ENCODE assay signal across 8 cellular contexts in the genomic region with DNA sequence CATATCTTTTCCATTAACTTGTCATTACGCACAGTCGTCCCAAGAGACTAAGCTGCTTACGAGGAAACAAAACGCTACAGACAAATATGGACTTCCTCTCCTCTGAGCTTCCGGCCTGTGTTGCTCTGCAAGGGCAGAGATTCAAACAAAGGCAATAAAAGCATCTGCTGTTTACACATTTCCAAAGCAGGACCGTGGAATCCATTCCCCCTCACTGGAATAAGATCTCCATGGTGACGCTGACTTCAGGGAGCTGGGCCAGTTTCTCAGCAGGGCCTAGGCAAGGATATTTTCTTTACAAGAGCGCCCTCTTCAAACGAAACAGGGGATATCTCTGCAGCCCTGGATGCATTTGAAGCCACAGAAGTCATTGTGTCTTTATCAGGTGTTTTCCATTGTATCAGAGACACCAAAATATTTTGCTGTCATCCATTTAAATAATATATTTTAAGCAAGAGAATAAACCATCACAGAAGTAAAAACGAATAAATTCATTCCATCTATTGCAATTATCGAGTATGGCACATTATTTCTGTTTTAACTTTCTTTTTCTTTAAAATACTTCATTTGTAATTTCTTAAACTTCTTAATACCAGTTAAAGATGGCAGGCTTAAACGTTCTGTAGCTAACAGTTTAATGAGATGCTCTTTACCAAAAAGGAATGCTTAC.
DNase-seq lines count a peak whose midpoint lies in the region; ATAC-seq and TF ChIP-seq lines count a peak whose summit lies in the region.

No MANE protein-coding gene starts in this region.

- no peaks in the 10 kb centered on the region for H3K9me3 ChIP-seq in MG63
- no peaks in the 10 kb centered on the region for H3K9me3 ChIP-seq in RWPE2 (ENCODE audit: severe bottlenecking)
- H3K9me3 ChIP-seq in fibroblast of lung (ENCODE audit: control insufficient read depth, insufficient read depth, low read depth, low read length) = no peaks in the 10 kb centered on the region

- H3K27me3 ChIP-seq in MG63 (no peaks in the 10 kb centered on the region), RWPE2 (ENCODE audit: insufficient read depth, poor library complexity, severe bottlenecking) (no peaks in the 10 kb centered on the region), fibroblast of lung (ENCODE audit: control insufficient read depth, insufficient read depth, low read length) (no peaks in the 10 kb centered on the region)

- peak overlapping the region; percentile 64 to 88 (median 71) for H3K27ac Mint-ChIP-seq in nephron

- H3K4me3 Mint-ChIP-seq in nephron = peak overlapping the region; percentile 22 to 63 (median 44)

- no peaks in the 10 kb centered on the region for H3K9me3 Mint-ChIP-seq in nephron

- no peak overlapping the region for H2AFZ ChIP-seq in fibroblast of lung (ENCODE audit: low read length)

- H3K27ac ChIP-seq in RWPE2 (ENCODE audit: poor library complexity, severe bottlenecking) (no peak overlapping the region), fibroblast of lung (ENCODE audit: insufficient read depth, low read length) (no peak overlapping the region)

- peak; percentile 72 for ATAC-seq in RWPE2 (ENCODE audit: low read depth)
- no peak for ATAC-seq in HG03571 (IDR thresholded peaks at IDR 0.05; ENCODE audit: unreplicated experiment)

- H3K27me3 Mint-ChIP-seq in nephron (ENCODE audit: low read depth) = no peaks in the 10 kb centered on the region

- TF ChIP-seq CTCF in RWPE2 (IDR thresholded peaks at IDR 0.05; ENCODE audit: poor library complexity, severe bottlenecking) (peak; percentile 61), fibroblast of lung (conservative IDR thresholded peaks at IDR 0.05 in 1 of 2, IDR thresholded peaks at IDR 0.05 in 1 of 2; ENCODE audit: low read depth in 1 of 2, low read length in 2 of 2) (peak; percentile 67 to 75), nephron (IDR thresholded peaks at IDR 0.05; ENCODE audit: unreplicated experiment in 3 of 3) (peak; percentile 70 to 77 (median 75))

- H3K4me1 ChIP-seq in RWPE2 (ENCODE audit: insufficient read depth, poor library complexity, severe bottlenecking) = no peaks in the 10 kb centered on the region
- no peaks in the 10 kb centered on the region for H3K4me1 ChIP-seq in fibroblast of lung (ENCODE audit: control insufficient read depth, extremely low read depth, insufficient read depth, low read length)

- no peaks in the 10 kb centered on the region for H3K79me2 ChIP-seq in fibroblast of lung (ENCODE audit: control insufficient read depth, insufficient read depth, low read length)

- peak; percentile 98 for DNase-seq in GM04504 (ENCODE audit: low read depth)
- peak; percentile 76 for DNase-seq in MG63
- no peak for DNase-seq in RWPE2 (ENCODE audit: low spot score)
- peak; percentile 88 to 96 for DNase-seq in fibroblast of lung (ENCODE audit: low read depth in 2 of 2)
- DNase-seq in SKM-1 treated with dmso at 0.1 percent for 144 hours (lab: John Stamatoyannopoulos, UW; ENCODE audit: unreplicated experiment) = no peak
- DNase-seq in stimulated activated CD4-positive, alpha-beta T cell treated with anti-CD3 and anti-CD28 coated beads, Interleukin-15, amount 100 ng/mL, for 24 hours = no peak

- H3K36me3 Mint-ChIP-seq in nephron (ENCODE audit: low read depth) = no peaks in the 10 kb centered on the region

- H3K9ac ChIP-seq in fibroblast of lung (ENCODE audit: insufficient read depth, low read length) = no peak overlapping the region

- H3K4me1 Mint-ChIP-seq in nephron = peaks cover 11% of the 10 kb centered on the region

- H3K4me3 ChIP-seq in MG63 (no peak overlapping the region), RWPE2 (ENCODE audit: severe bottlenecking) (no peak overlapping the region), fibroblast of lung (replicated peaks in 1 of 4; ENCODE audit: control extremely low read depth in 1 of 4, insufficient read depth in 1 of 4, low read depth in 3 of 4, low read length in 4 of 4) (peak overlapping the region in 1 of 4 experiments; percentile 23)

- peak overlapping the region; percentile 65 for H3K4me2 ChIP-seq in fibroblast of lung (ENCODE audit: extremely low read depth, insufficient read depth, low read length)

- H3K36me3 ChIP-seq in MG63 = no peaks in the 10 kb centered on the region
- no peaks in the 10 kb centered on the region for H3K36me3 ChIP-seq in RWPE2 (ENCODE audit: low read depth)
- H3K36me3 ChIP-seq in fibroblast of lung (ENCODE audit: control insufficient read depth, insufficient read depth, low read length) = no peaks in the 10 kb centered on the region

- no peaks in the 10 kb centered on the region for H4K20me1 ChIP-seq in fibroblast of lung (ENCODE audit: control insufficient read depth, extremely low read depth, insufficient read depth, low read length)

Comparison
In these comparisons a context has a peak if more than half of its experiments do, and no peak if none do; other contexts are left out.
1. DNase-seq: peak in GM04504 (single experiment), MG63 (single experiment) and fibroblast of lung (2 of 2); none in RWPE2 (single experiment), SKM-1 treated with dmso at 0.1 percent for 144 hours (single experiment) and stimulated activated CD4-positive, alpha-beta T cell treated with anti-CD3 and anti-CD28 coated beads, Interleukin-15, amount 100 ng/mL, for 24 hours (single experiment).
2. Peak in every context shown above with its lines, with median percentiles within 50 percentile points of each other: CTCF ChIP-seq.